ENCODE assay signal across 11 cellular contexts in genomic region chr3:148998715-148999413, GRCh38. TPM values are rescaled to one million over a fixed set of nuclear protein-coding genes. Genes with fewer than 3 reads are reported as not detected.
DNase-seq lines count a peak whose midpoint lies in the region; ATAC-seq, FAIRE-seq and TF ChIP-seq lines count a peak whose summit lies in the region.
"Had no signal": no experiment of that assay in that cellular context is flagged by ENCODE, and none has a peak within 500 bp of the region (broad histone marks: within the 10 kb centered on the region; RNA-seq: fewer than 3 reads in every experiment).

No MANE protein-coding gene starts in this region.

- no peaks in the 10 kb centered on the region for H3K27me3 Mint-ChIP-seq in activated CD8-positive, alpha-beta memory T cell treated with anti-CD3 and anti-CD28 coated beads, Interleukin-2, amount 10 ng/mL, durations not matched to agents 7 days and 5 days
- no peaks in the 10 kb centered on the region for H3K27me3 Mint-ChIP-seq in activated naive CD8-positive, alpha-beta T cell treated with anti-CD3 and anti-CD28 coated beads, Interleukin-2, amount 10 ng/mL, durations not matched to agents 7 days and 5 days

- H3K4me3 ChIP-seq in small intestine (ENCODE audit: low read depth in 1 of 2, low read length in 2 of 2) (no peak overlapping the region), gastroesophageal sphincter (no peak overlapping the region)

- H3K36me3 ChIP-seq in small intestine (ENCODE audit: control insufficient read depth in 2 of 2, insufficient read depth in 2 of 2, low read length in 2 of 2), result peaks cover 6 to 9% of the 10 kb centered on the region in 2 donors
- peaks cover 3 to 89% of the 10 kb centered on the region in 2 donors for H3K36me3 ChIP-seq in gastroesophageal sphincter

- H3K27ac ChIP-seq in small intestine (ENCODE audit: low read depth in 1 of 2, low read length in 1 of 2), result no peak overlapping the region
- H3K27ac ChIP-seq in gastroesophageal sphincter, result peak overlapping the region in 2 of 4 donors; percentile 36 to 41
- H3K27ac ChIP-seq: VCaP had no signal

- H3K4me1 Mint-ChIP-seq in activated CD8-positive, alpha-beta memory T cell treated with anti-CD3 and anti-CD28 coated beads, Interleukin-2, amount 10 ng/mL, durations not matched to agents 7 days and 5 days, result peaks cover 79% of the 10 kb centered on the region
- H3K4me1 Mint-ChIP-seq in activated naive CD8-positive, alpha-beta T cell treated with anti-CD3 and anti-CD28 coated beads, Interleukin-2, amount 10 ng/mL, durations not matched to agents 7 days and 5 days, result peaks cover 34% of the 10 kb centered on the region

- CTCF ChIA-PET in activated CD8-positive, alpha-beta memory T cell treated with anti-CD3 and anti-CD28 coated beads, Interleukin-2, amount 10 ng/mL, durations not matched to agents 7 days and 5 days (lab: Charles Lee), result interaction anchor here (1.0 to 2.8 kb wide), 4 partner anchors 8 to 44 kb away, joined by 3 to 15 read pairs (median 3); no protein-coding TSS in a partner anchor

- no peaks in the 10 kb centered on the region for H3K4me1 ChIP-seq in small intestine (ENCODE audit: control insufficient read depth in 2 of 2, insufficient read depth in 1 of 2, low read depth in 1 of 2, low read length in 1 of 2)
- peaks cover 0 to 60% (median 11%) of the 10 kb centered on the region in 3 donors for H3K4me1 ChIP-seq in gastroesophageal sphincter

- H3K27me3 ChIP-seq in small intestine (ENCODE audit: control insufficient read depth in 2 of 2, insufficient read depth in 2 of 2, low read length in 2 of 2) (no peaks in the 10 kb centered on the region), gastroesophageal sphincter (no peaks in the 10 kb centered on the region)

- peak; percentile 62 for DNase-seq in activated CD8-positive, alpha-beta memory T cell treated with anti-CD3 and anti-CD28 coated beads, Interleukin-2, amount 10 ng/mL, durations not matched to agents 7 days and 5 days
- DNase-seq in activated CD8-positive, alpha-beta memory T cell treated with anti-CD3 and anti-CD28 coated beads, Interleukin-2, amount 50 U/mL, for 48 hours, result no peak
- DNase-seq in activated naive CD8-positive, alpha-beta T cell treated with anti-CD3 and anti-CD28 coated beads, Interleukin-2, amount 10 ng/mL, durations not matched to agents 7 days and 5 days, result no peak
- DNase-seq in small intestine (peak; percentile 17), RCC 7860 (ENCODE audit: low spot score) (no peak), EL (no peak)
- DNase-seq: dermis blood vessel endothelial cell had no signal

- no peak for FAIRE-seq in small intestine (lab: Jason Lieb, UNC)
- no peak for FAIRE-seq in RCC 7860 (lab: Jason Lieb, UNC)

- ATAC-seq in activated CD8-positive, alpha-beta memory T cell treated with anti-CD3 and anti-CD28 coated beads, Interleukin-2, amount 10 ng/mL, durations not matched to agents 7 days and 5 days, result peak; percentile 74
- ATAC-seq in HG03432 (IDR thresholded peaks at IDR 0.05; ENCODE audit: unreplicated experiment) (peak; percentile 55), gastroesophageal sphincter (no peak)
- ATAC-seq in activated naive CD8-positive, alpha-beta T cell treated with anti-CD3 and anti-CD28 coated beads, Interleukin-2, amount 10 ng/mL, durations not matched to agents 7 days and 5 days (ENCODE audit: low read depth), result peak; percentile 90

- H3K9me3 ChIP-seq in small intestine (ENCODE audit: control insufficient read depth, low read depth), result no peaks in the 10 kb centered on the region
- H3K9me3 ChIP-seq in gastroesophageal sphincter, result no peaks in the 10 kb centered on the region

- peak overlapping the region; percentile 64 for H3K4me3 Mint-ChIP-seq in activated CD8-positive, alpha-beta memory T cell treated with anti-CD3 and anti-CD28 coated beads, Interleukin-2, amount 10 ng/mL, durations not matched to agents 7 days and 5 days
- H3K4me3 Mint-ChIP-seq in activated naive CD8-positive, alpha-beta T cell treated with anti-CD3 and anti-CD28 coated beads, Interleukin-2, amount 10 ng/mL, durations not matched to agents 7 days and 5 days, result peak overlapping the region; percentile 66
- H3K4me3 Mint-ChIP-seq: mesothelial cell of epicardium had no signal

- POLR2A ChIA-PET in activated naive CD8-positive, alpha-beta T cell treated with anti-CD3 and anti-CD28 coated beads, Interleukin-2, amount 10 ng/mL, durations not matched to agents 7 days and 5 days (lab: Charles Lee), result interaction anchor here (0.9 to 2.6 kb wide), 5 partner anchors 8 to 131 kb away, joined by 3 to 12 read pairs (median 5); partner anchors contain the start of gene HPS3

- 55 to 80% (median 63%) methylated on average over 7 of the region's 7 CpGs for WGBS in small intestine, 3 donors
- WGBS in gastroesophageal sphincter (ENCODE audit: low coverage in 1 of 2), 2 donors, result 41 to 46% methylated on average over 7 of the region's 7 CpGs

- no peak for TF ChIP-seq POLR2A in gastroesophageal sphincter (IDR thresholded peaks at IDR 0.05)

- H3K9me3 Mint-ChIP-seq in activated CD8-positive, alpha-beta memory T cell treated with anti-CD3 and anti-CD28 coated beads, Interleukin-2, amount 10 ng/mL, durations not matched to agents 7 days and 5 days (ENCODE audit: low read depth), result no peaks in the 10 kb centered on the region
- H3K9me3 Mint-ChIP-seq in activated naive CD8-positive, alpha-beta T cell treated with anti-CD3 and anti-CD28 coated beads, Interleukin-2, amount 10 ng/mL, durations not matched to agents 7 days and 5 days, result no peaks in the 10 kb centered on the region
- H3K9me3 Mint-ChIP-seq: mesothelial cell of epicardium had no signal

- no peak for TF ChIP-seq CTCF in gastroesophageal sphincter (IDR thresholded peaks at IDR 0.05)

- no peak for TF ChIP-seq EP300 in gastroesophageal sphincter (IDR thresholded peaks at IDR 0.05)

- peak overlapping the region; percentile 91 for H3K27ac Mint-ChIP-seq in activated CD8-positive, alpha-beta memory T cell treated with anti-CD3 and anti-CD28 coated beads, Interleukin-2, amount 10 ng/mL, durations not matched to agents 7 days and 5 days
- peak overlapping the region; percentile 84 for H3K27ac Mint-ChIP-seq in activated naive CD8-positive, alpha-beta T cell treated with anti-CD3 and anti-CD28 coated beads, Interleukin-2, amount 10 ng/mL, durations not matched to agents 7 days and 5 days
- H3K27ac Mint-ChIP-seq: mesothelial cell of epicardium had no signal

- H3K36me3 Mint-ChIP-seq in activated CD8-positive, alpha-beta memory T cell treated with anti-CD3 and anti-CD28 coated beads, Interleukin-2, amount 10 ng/mL, durations not matched to agents 7 days and 5 days, result peaks cover 73% of the 10 kb centered on the region
- peaks cover 51% of the 10 kb centered on the region for H3K36me3 Mint-ChIP-seq in activated naive CD8-positive, alpha-beta T cell treated with anti-CD3 and anti-CD28 coated beads, Interleukin-2, amount 10 ng/mL, durations not matched to agents 7 days and 5 days

RNA-seq across cellular contexts. Expression of gene GYG1, which starts 7.5 kb away (rescaled TPM):
- total RNA-seq in activated CD8-positive, alpha-beta memory T cell treated with anti-CD3 and anti-CD28 coated beads, Interleukin-2, amount 10 ng/mL, durations not matched to agents 7 days and 5 days, result 10 to 100 TPM; 71.3 to 74.0 TPM
- 10 to 100 TPM; 48.6 to 49.3 TPM for total RNA-seq in activated naive CD8-positive, alpha-beta T cell treated with anti-CD3 and anti-CD28 coated beads, Interleukin-2, amount 10 ng/mL, durations not matched to agents 7 days and 5 days
- polyA plus RNA-seq in small intestine, result 10 to 100 TPM; 11.9 to 28.3 (median 23.2) TPM
- total RNA-seq in gastroesophageal sphincter, result 100 to 1,000 TPM; 117 to 883 (median 126) TPM

Comparison
In these comparisons a context has a peak if more than half of its experiments do, and no peak if none do; other contexts are left out.
1. DNase-seq: peak in activated CD8-positive, alpha-beta memory T cell treated with anti-CD3 and anti-CD28 coated beads, Interleukin-2, amount 10 ng/mL, durations not matched to agents 7 days and 5 days (single experiment) and small intestine (single experiment); none in activated CD8-positive, alpha-beta memory T cell treated with anti-CD3 and anti-CD28 coated beads, Interleukin-2, amount 50 U/mL, for 48 hours (single experiment), activated naive CD8-positive, alpha-beta T cell treated with anti-CD3 and anti-CD28 coated beads, Interleukin-2, amount 10 ng/mL, durations not matched to agents 7 days and 5 days (single experiment), RCC 7860 (single experiment) and EL (single experiment).